In the genomic region with DNA sequence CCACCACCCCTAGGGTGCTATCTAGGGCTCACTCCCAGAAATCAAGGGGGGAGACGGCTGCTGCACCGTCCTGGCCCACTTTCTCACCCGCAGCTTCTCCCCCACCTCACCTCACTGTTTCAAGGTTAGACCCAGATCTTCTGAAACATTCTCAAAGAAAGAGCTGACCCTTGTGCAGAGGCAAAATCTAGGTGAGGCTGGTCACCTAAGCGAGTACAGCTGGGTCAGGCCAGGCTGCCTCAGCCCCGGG, we compare ENCODE assay signal across 8 cellular contexts. TPM values are rescaled to one million over a fixed set of nuclear protein-coding genes. Genes with fewer than 3 reads are reported as not detected.
A peak's percentile ranks its signal among the peaks of the same experiment; 100 is the strongest.
DNase-seq lines count a peak whose midpoint lies in the region; ATAC-seq and TF ChIP-seq lines count a peak whose summit lies in the region.

No MANE protein-coding gene starts in this region.

- peaks cover 19% of the 10 kb centered on the region for H3K4me1 Mint-ChIP-seq in activated naive CD4-positive, alpha-beta T cell treated with anti-CD3 and anti-CD28 coated beads, Interleukin-2, amount 10 ng/mL, durations not matched to agents 7 days and 5 days
- peaks cover 9% of the 10 kb centered on the region for H3K4me1 Mint-ChIP-seq in type B pancreatic cell (ENCODE audit: unreplicated experiment)

- ATAC-seq in lower lobe of right lung = no peak

- peaks cover 14% of the 10 kb centered on the region for H3K4me1 ChIP-seq in lower lobe of right lung

- peak overlapping the region; percentile 68 for H3K4me3 Mint-ChIP-seq in activated naive CD4-positive, alpha-beta T cell treated with anti-CD3 and anti-CD28 coated beads, Interleukin-2, amount 10 ng/mL, durations not matched to agents 7 days and 5 days
- peak overlapping the region; percentile 85 for H3K4me3 Mint-ChIP-seq in type B pancreatic cell

- no peak for TF ChIP-seq CTCF in lower lobe of right lung (IDR thresholded peaks at IDR 0.05)
- TF ChIP-seq CTCF in type B pancreatic cell (conservative IDR thresholded peaks at IDR 0.05) = no peak

- no peaks in the 10 kb centered on the region for H3K9me3 Mint-ChIP-seq in activated naive CD4-positive, alpha-beta T cell treated with anti-CD3 and anti-CD28 coated beads, Interleukin-2, amount 10 ng/mL, durations not matched to agents 7 days and 5 days
- no peaks in the 10 kb centered on the region for H3K9me3 Mint-ChIP-seq in type B pancreatic cell

- no peaks in the 10 kb centered on the region for H3K27me3 ChIP-seq in lower lobe of right lung (ENCODE audit: low read depth)

- H3K4me3 ChIP-seq in lower lobe of right lung = peak overlapping the region; percentile 61

- H3K27ac ChIP-seq in angular gyrus (ENCODE audit: low read depth, low read length) = peak overlapping the region; percentile 44
- peak overlapping the region; percentile 60 for H3K27ac ChIP-seq in lower lobe of right lung

- H3K9me3 ChIP-seq in lower lobe of right lung = no peaks in the 10 kb centered on the region

- peaks cover 42% of the 10 kb centered on the region for H3K36me3 ChIP-seq in lower lobe of right lung

- intact Hi-C loops in lower lobe of right lung (cut with DNase I) = no loop called here

- no peak for DNase-seq in activated naive CD4-positive, alpha-beta T cell treated with anti-CD3 and anti-CD28 coated beads, Interleukin-2, amount 10 ng/mL, durations not matched to agents 7 days and 5 days
- DNase-seq in activated naive CD4-positive, alpha-beta T cell treated with Interleukin-2 at 50 U/mL for 16 hours = no peak
- no peak for DNase-seq in lower lobe of right lung
- DNase-seq in type B pancreatic cell (ENCODE audit: extremely low spot score, unreplicated experiment) = no peak
- DNase-seq in SW 1271 (lab: John Stamatoyannopoulos, UW) = no peak
- DNase-seq in COLO829 (ENCODE audit: low spot score) = no peak
- no peak for DNase-seq in effector CD4-positive, alpha-beta T cell

- peaks cover 8% of the 10 kb centered on the region for H3K36me3 Mint-ChIP-seq in activated naive CD4-positive, alpha-beta T cell treated with anti-CD3 and anti-CD28 coated beads, Interleukin-2, amount 10 ng/mL, durations not matched to agents 7 days and 5 days
- no peaks in the 10 kb centered on the region for H3K36me3 Mint-ChIP-seq in type B pancreatic cell

- H3K27ac Mint-ChIP-seq in activated naive CD4-positive, alpha-beta T cell treated with anti-CD3 and anti-CD28 coated beads, Interleukin-2, amount 10 ng/mL, durations not matched to agents 7 days and 5 days = peak overlapping the region; percentile 73
- peak overlapping the region; percentile 91 for H3K27ac Mint-ChIP-seq in type B pancreatic cell

- CTCF ChIA-PET in activated naive CD4-positive, alpha-beta T cell treated with anti-CD3 and anti-CD28 coated beads, Interleukin-2, amount 10 ng/mL, durations not matched to agents 7 days and 5 days (lab: Charles Lee) = interaction anchor here (1.9 to 3.5 kb wide), 2 partner anchors 9 to 15 kb away, joined by 4 to 14 read pairs; no protein-coding TSS in a partner anchor

- no peaks in the 10 kb centered on the region for H3K27me3 Mint-ChIP-seq in activated naive CD4-positive, alpha-beta T cell treated with anti-CD3 and anti-CD28 coated beads, Interleukin-2, amount 10 ng/mL, durations not matched to agents 7 days and 5 days
- H3K27me3 Mint-ChIP-seq in type B pancreatic cell = peaks cover 4% of the 10 kb centered on the region

RNA-seq across cellular contexts. Expression of gene GNPTG, which starts 27.0 kb away (rescaled TPM):
- total RNA-seq in lower lobe of right lung = 89.5 TPM
- 55.6 and 68.5 TPM in 2 replicates for total RNA-seq in type B pancreatic cell (ENCODE audit: low replicate concordance)

RNA-seq across cellular contexts. Expression of gene TSR3, which starts 27.1 kb away (rescaled TPM):
- total RNA-seq in lower lobe of right lung (39.5 TPM), type B pancreatic cell (ENCODE audit: low replicate concordance) (53.1 and 54.0 TPM in 2 replicates)

RNA-seq across cellular contexts. Expression of gene UNKL, which starts 35.8 kb away (rescaled TPM):
- 23.1 TPM for total RNA-seq in lower lobe of right lung
- 20.3 and 26.1 TPM in 2 replicates for total RNA-seq in type B pancreatic cell (ENCODE audit: low replicate concordance)

RNA-seq across cellular contexts. Expression of gene UQCC4, which starts 41.8 kb away (rescaled TPM):
- total RNA-seq in lower lobe of right lung = 9.7 TPM
- 14.5 and 15.0 TPM in 2 replicates for total RNA-seq in type B pancreatic cell (ENCODE audit: low replicate concordance)

RNA-seq across cellular contexts. Expression of gene BAIAP3, which starts 45.3 kb away (rescaled TPM):
- 8.4 TPM for total RNA-seq in lower lobe of right lung
- 5.0 and 6.9 TPM in 2 replicates for total RNA-seq in type B pancreatic cell (ENCODE audit: low replicate concordance)
